8 cellular contexts compared by ENCODE assay signal in genomic region chr12:112728909-112729308, GRCh38.
"Had no signal": no experiment of that assay in that cellular context is flagged by ENCODE, and none has a peak within 500 bp of the region (broad histone marks: within the 10 kb centered on the region; RNA-seq: fewer than 3 reads in every experiment).

No MANE protein-coding gene starts in this region.

- FAIRE-seq: H1, H54, HTR-8/SVneo had no signal

- H3K9me3 Mint-ChIP-seq: GM23338, H9 had no signal

- H3K4me2 ChIP-seq: GM23338 had no signal

- H3K4me3 ChIP-seq: GM23338 had no signal

- DNase-seq: H9, HCEC 1CT, IMR-90, KBM-7 had no signal

- H3K27ac Mint-ChIP-seq: GM23338, H9 had no signal

- H3K4me1 Mint-ChIP-seq: GM23338 had no signal

- H2AFZ ChIP-seq: GM23338 had no signal

- H3K4me3 Mint-ChIP-seq: GM23338, H9 had no signal

- ATAC-seq: GM23338 had no signal
